ENCODE assay signal across 36 cellular contexts in the genomic region with DNA sequence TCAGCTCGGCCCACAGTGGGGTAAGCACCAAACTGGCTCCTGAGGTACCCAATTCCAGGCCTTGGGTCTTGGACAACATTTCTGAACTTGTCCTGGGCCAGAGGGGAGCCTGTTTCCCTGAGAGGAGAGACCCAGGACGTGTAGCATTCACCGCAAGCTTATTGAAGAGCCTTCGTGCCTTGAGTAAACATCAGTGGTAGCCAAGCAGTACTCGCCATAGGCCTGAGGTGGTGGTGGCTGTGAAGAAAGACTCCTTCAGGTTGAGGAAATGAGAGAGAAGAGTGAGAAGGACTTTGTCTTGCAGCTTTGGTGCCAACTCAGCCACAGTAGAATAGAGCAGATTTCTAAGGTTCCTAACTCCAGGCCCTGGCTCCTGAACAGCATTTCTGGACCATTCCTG.
"Had no signal": no experiment of that assay in that cellular context is flagged by ENCODE, and none has a peak within 500 bp of the region (broad histone marks: within the 10 kb centered on the region; RNA-seq: fewer than 3 reads in every experiment).

No MANE protein-coding gene starts in this region.

- H3K27me3 ChIP-seq: adrenal gland, body of pancreas, brain microvascular endothelial cell, breast epithelium, cardiac muscle cell had no signal

- ATAC-seq: activated CD8-positive, alpha-beta T cell treated with anti-CD3 and anti-CD28 coated beads for 36 hours; activated naive CD4-positive, alpha-beta T cell treated with anti-CD3 and anti-CD28 coated beads, Interleukin-2, amount 50 U/mL, for 72 hours; activated T-cell treated with anti-CD3 and anti-CD28 coated beads, Interleukin-2, amount 50 U/mL, for 4 hours; activated T-cell treated with anti-CD3 and anti-CD28 coated beads, Interleukin-2, amount 50 U/mL, for 72 hours; activated T-helper 17 cell treated with anti-CD3 and anti-CD28 coated beads, Interleukin-2, amount 50 U/mL, for 72 hours; body of pancreas had no signal

- H3K36me3 ChIP-seq: adrenal gland, brain microvascular endothelial cell, breast epithelium, cardiac muscle cell had no signal

- DNase-seq: activated B cell treated with CpG ODN at 0.5 μM for 24 hours; activated CD4-positive, alpha-beta memory T cell treated with anti-CD3 and anti-CD28 coated beads for 36 hours; activated CD4-positive, alpha-beta T cell treated with anti-CD3 and anti-CD28 coated beads for 4 hours; activated CD4-positive, alpha-beta T cell treated with anti-CD3 and anti-CD28 coated beads, Interleukin-2, amount 10 ng/mL, durations not matched to agents 24 days and 14 days; activated CD4-positive, alpha-beta T cell treated with anti-CD3 and anti-CD28 coated beads, Interleukin-2, amount 50 U/mL, for 1 hour; activated CD4-positive, alpha-beta T cell treated with anti-CD3 and anti-CD28 coated beads, Interleukin-2, amount 50 U/mL, for 4 hours; activated CD4-positive, CD25-positive, alpha-beta regulatory T cell treated with anti-CD3 and anti-CD28 coated beads, Interleukin-2, amount 50 U/mL, for 72 hours; activated CD8-positive, alpha-beta memory T cell treated with anti-CD3 and anti-CD28 coated beads, Interleukin-2, amount 50 U/mL, for 4 hours; activated CD8-positive, alpha-beta T cell treated with anti-CD3 and anti-CD28 coated beads for 36 hours; activated effector memory CD4-positive, alpha-beta T cell treated with anti-CD3 and anti-CD28 coated beads, Interleukin-2, amount 50 U/mL, for 16 hours; activated gamma-delta T cell treated with Interleukin-2 at 50 U/mL for 16 hours; activated naive CD4-positive, alpha-beta T cell; activated naive CD4-positive, alpha-beta T cell treated with anti-CD3 and anti-CD28 coated beads for 36 hours; activated naive CD4-positive, alpha-beta T cell treated with anti-CD3 and anti-CD28 coated beads, Interleukin-2, amount 50 U/mL, for 16 hours; activated naive CD8-positive, alpha-beta T cell treated with anti-CD3 and anti-CD28 coated beads for 36 hours; activated T-cell treated with anti-CD3 and anti-CD28 coated beads for 4 hours; activated T-cell treated with anti-CD3 and anti-CD28 coated beads, Interleukin-2, amount 50 U/mL, for 1 hour; activated T-cell treated with anti-CD3 and anti-CD28 coated beads, Interleukin-2, amount 50 U/mL, for 4 hours; activated T-cell treated with anti-CD3 and anti-CD28 coated beads, Interleukin-2, amount 50 U/mL, for 72 hours; adrenal gland; amniotic stem cell; aorta; body of pancreas; brain microvascular endothelial cell; caudate nucleus; cerebellar nuclear complex; T-helper 1 cell; T-helper 2 cell; T-helper 9 cell had no signal

- H3K4me3 ChIP-seq: adrenal gland, body of pancreas, breast epithelium, cardiac muscle cell had no signal

- FAIRE-seq: astrocyte, TTC549 had no signal

- H3K9me3 ChIP-seq: adrenal gland, body of pancreas, breast epithelium had no signal

- H3K27ac ChIP-seq: adrenal gland, body of pancreas, brain microvascular endothelial cell, breast epithelium, cardiac muscle cell, VCaP had no signal

- H3K4me1 ChIP-seq: adrenal gland, body of pancreas, breast epithelium had no signal
